14 cellular contexts compared by ENCODE assay signal in genomic region chr7:47331179-47331565, GRCh38.
DNase-seq lines count a peak whose midpoint lies in the region; ATAC-seq and TF ChIP-seq lines count a peak whose summit lies in the region.
"Had no signal": no experiment of that assay in that cellular context is flagged by ENCODE, and none has a peak within 500 bp of the region (broad histone marks: within the 10 kb centered on the region; RNA-seq: fewer than 3 reads in every experiment).

No MANE protein-coding gene starts in this region.

- H3K4me3 ChIP-seq in Caco-2 (ENCODE audit: low read depth, low read length) (no peak overlapping the region), lower lobe of right lung (no peak overlapping the region)

- H3K9me3 ChIP-seq in Caco-2, result no peaks in the 10 kb centered on the region
- H3K9me3 ChIP-seq in lower lobe of right lung, result no peaks in the 10 kb centered on the region

- peak; percentile 24 to 55 for ATAC-seq in lower lobe of right lung

- BruUV-seq in Caco-2 (replicated peaks; lab: Mats Ljungman, UMichigan), result no TSS peak

- H3K27me3 Mint-ChIP-seq in Caco-2 (ENCODE audit: insufficient read depth, unreplicated experiment), result no peaks in the 10 kb centered on the region
- H3K27me3 Mint-ChIP-seq in chondrocyte (ENCODE audit: low read depth), result no peaks in the 10 kb centered on the region
- H3K27me3 Mint-ChIP-seq in progenitor cell of endocrine pancreas, result no peaks in the 10 kb centered on the region

- H3K27ac Mint-ChIP-seq in Caco-2 (ENCODE audit: unreplicated experiment) (peak overlapping the region; percentile 11), chondrocyte (ENCODE audit: unreplicated experiment) (peak overlapping the region; percentile 27), progenitor cell of endocrine pancreas (peak overlapping the region; percentile 71)

- TF ChIP-seq CTCF in Caco-2 (IDR thresholded peaks at IDR 0.05; ENCODE audit: insufficient read depth in 1 of 2, low read depth in 1 of 2, low read length in 1 of 2, severe bottlenecking in 1 of 2, unreplicated experiment in 1 of 2) (no peak), chondrocyte (IDR thresholded peaks at IDR 0.05) (no peak), lower lobe of right lung (IDR thresholded peaks at IDR 0.05) (no peak), progenitor cell of endocrine pancreas (IDR thresholded peaks at IDR 0.05; ENCODE audit: unreplicated experiment) (no peak)

- H3K4me1 ChIP-seq in Caco-2 (peaks cover 28% of the 10 kb centered on the region), lower lobe of right lung (peaks cover 82% of the 10 kb centered on the region)

- H3K27me3 ChIP-seq in Caco-2 (replicated peaks; ENCODE audit: control insufficient read depth, insufficient read depth, low read length), result no peaks in the 10 kb centered on the region
- no peaks in the 10 kb centered on the region for H3K27me3 ChIP-seq in lower lobe of right lung (ENCODE audit: low read depth)

- H3K4me3 Mint-ChIP-seq in Caco-2 (ENCODE audit: unreplicated experiment), result no peak overlapping the region
- H3K4me3 Mint-ChIP-seq in chondrocyte (ENCODE audit: unreplicated experiment), result no peak overlapping the region
- H3K4me3 Mint-ChIP-seq in progenitor cell of endocrine pancreas (ENCODE audit: low read depth), result no peak overlapping the region

- H3K4me1 Mint-ChIP-seq in Caco-2 (ENCODE audit: low read depth, unreplicated experiment), result peaks cover 35% of the 10 kb centered on the region
- peaks cover 93% of the 10 kb centered on the region for H3K4me1 Mint-ChIP-seq in chondrocyte (ENCODE audit: low read depth)
- H3K4me1 Mint-ChIP-seq in progenitor cell of endocrine pancreas (ENCODE audit: low read depth), result peaks cover 30% of the 10 kb centered on the region

- peak overlapping the region; percentile 80 for H3K27ac ChIP-seq in lower lobe of right lung
- H3K27ac ChIP-seq: C4-2B, HL-60 had no signal

- intact Hi-C loops in Caco-2 (cut with micrococcal nuclease; ENCODE audit: unreplicated experiment), result no loop called here
- intact Hi-C loops in lower lobe of right lung (cut with DNase I), result no loop called here

- peaks cover 94% of the 10 kb centered on the region for H3K36me3 Mint-ChIP-seq in Caco-2 (ENCODE audit: insufficient read depth, unreplicated experiment)
- peaks cover 25% of the 10 kb centered on the region for H3K36me3 Mint-ChIP-seq in chondrocyte (ENCODE audit: low read depth)
- H3K36me3 Mint-ChIP-seq in progenitor cell of endocrine pancreas (ENCODE audit: insufficient read depth), result peaks cover 7% of the 10 kb centered on the region

- H3K9me3 Mint-ChIP-seq in Caco-2 (ENCODE audit: unreplicated experiment) (no peaks in the 10 kb centered on the region), chondrocyte (ENCODE audit: low read depth) (no peaks in the 10 kb centered on the region), progenitor cell of endocrine pancreas (ENCODE audit: low read depth) (no peaks in the 10 kb centered on the region)

- CTCF ChIA-PET in Caco-2 (lab: Charles Lee), result no interaction called here

- DNase-seq in Caco-2 (no peak), chondrocyte (ENCODE audit: low spot score) (no peak), lower lobe of right lung (no peak), progenitor cell of endocrine pancreas (ENCODE audit: low spot score, unreplicated experiment) (no peak), DMS53 (lab: John Stamatoyannopoulos, UW) (no peak), NCI-H2196 treated with DMSO at 0.1 percent for 48 hours (lab: John Stamatoyannopoulos, UW; ENCODE audit: unreplicated experiment) (no peak)
- no peak for DNase-seq in activated CD4-positive, alpha-beta T cell treated with anti-CD3 and anti-CD28 coated beads for 48 hours
- DNase-seq: EL, GOT3, NCI-H187 treated with DMSO at 0.1 percent for 48 hours, NCI-H510A, NCI-H774 had no signal

- H3K36me3 ChIP-seq in Caco-2 (ENCODE audit: control insufficient read depth, insufficient read depth, low read length) (peaks cover 4% of the 10 kb centered on the region), lower lobe of right lung (peaks cover 26% of the 10 kb centered on the region)

- POLR2A ChIA-PET in Caco-2 (lab: Charles Lee), result no interaction called here

Comparison
In these comparisons a context has a peak if more than half of its experiments do, and no peak if none do; other contexts are left out.
1. H3K27ac Mint-ChIP-seq: peak in every context shown above with its lines; median percentile 71 in progenitor cell of endocrine pancreas; 27 in chondrocyte; 11 in Caco-2.